ENCODE assay signal across 8 cellular contexts in the genomic region with DNA sequence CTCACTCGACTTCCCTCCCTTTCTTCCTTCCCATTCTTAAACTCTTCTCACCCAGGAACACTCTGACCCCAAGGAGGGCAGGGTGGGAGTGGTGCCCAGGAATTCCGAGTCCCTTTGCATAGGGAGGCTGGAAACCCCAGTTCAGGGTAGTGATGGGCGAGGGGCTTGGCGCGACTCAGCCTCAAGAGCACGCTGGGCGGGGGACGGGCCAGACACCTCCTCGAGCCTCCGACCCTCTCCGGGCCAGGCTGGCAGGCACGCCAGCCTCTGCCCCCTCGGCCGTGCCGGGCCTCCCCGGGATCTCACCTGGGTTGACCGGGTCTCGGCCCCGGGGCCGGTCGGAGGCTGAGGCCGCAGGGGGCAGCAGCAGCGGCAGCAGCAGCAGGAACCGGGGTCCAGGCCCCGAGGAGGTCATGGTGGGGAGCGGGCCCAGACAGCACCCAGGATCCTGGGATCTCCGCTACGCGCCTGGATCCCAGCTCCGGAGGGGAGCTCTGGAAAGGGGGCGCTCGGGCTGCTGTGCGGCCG. TPM values are rescaled to one million over a fixed set of nuclear protein-coding genes. Genes with fewer than 3 reads are reported as not detected.
A peak's percentile ranks its signal among the peaks of the same experiment; 100 is the strongest.
DNase-seq lines count a peak whose midpoint lies in the region; ATAC-seq and TF ChIP-seq lines count a peak whose summit lies in the region.

No MANE protein-coding gene starts in this region.

- H3K27ac ChIP-seq in heart right ventricle = peak overlapping the region; percentile 49 to 99 (median 94)

- no peak for TF ChIP-seq CTCF in heart right ventricle (IDR thresholded peaks at IDR 0.05)

- intact Hi-C loops in heart right ventricle (cut with DNase I) = loop anchor here in 6 of 10 donors (1.0 to 2.0 kb wide), 2 partner anchors 27 to 28 kb away; a partner anchor contains a TSS
- intact Hi-C loops in cardiac septum (cut with DNase I) = loop anchor here (5.0 kb wide), 1 partner anchor 35 kb away; no protein-coding TSS in a partner anchor

- H3K4me3 Mint-ChIP-seq in stimulated activated naive CD8-positive, alpha-beta T cell treated with anti-CD3 and anti-CD28 coated beads, Interleukin-15, Interleukin-2, amounts not matched to agents 100 ng/mL and 50 ng/mL, for 24 hours = peak overlapping the region; percentile 96

- peaks cover 0 to 48% (median 40%) of the 10 kb centered on the region in 9 donors for H3K4me1 ChIP-seq in heart right ventricle

- no peaks in the 10 kb centered on the region for H3K9me3 ChIP-seq in heart right ventricle

- no peaks in the 10 kb centered on the region for H3K27me3 Mint-ChIP-seq in stimulated activated naive CD8-positive, alpha-beta T cell treated with anti-CD3 and anti-CD28 coated beads, Interleukin-15, Interleukin-2, amounts not matched to agents 100 ng/mL and 50 ng/mL, for 24 hours

- peaks cover 38% of the 10 kb centered on the region for H3K4me1 Mint-ChIP-seq in stimulated activated naive CD8-positive, alpha-beta T cell treated with anti-CD3 and anti-CD28 coated beads, Interleukin-15, Interleukin-2, amounts not matched to agents 100 ng/mL and 50 ng/mL, for 24 hours (ENCODE audit: low read depth)

- H3K36me3 ChIP-seq in heart right ventricle = peaks cover 0 to 50% (median 4%) of the 10 kb centered on the region in 9 donors

- H3K27ac Mint-ChIP-seq in activated naive CD4-positive, alpha-beta T cell treated with anti-CD3 and anti-CD28 coated beads, Interleukin-2, amount 50 U/mL, for 72 hours = peak overlapping the region; percentile 89 to 93
- peak overlapping the region; percentile 72 for H3K27ac Mint-ChIP-seq in stimulated activated naive CD8-positive, alpha-beta T cell treated with anti-CD3 and anti-CD28 coated beads, Interleukin-15, Interleukin-2, amounts not matched to agents 100 ng/mL and 50 ng/mL, for 24 hours

- H3K36me3 Mint-ChIP-seq in activated naive CD4-positive, alpha-beta T cell treated with anti-CD3 and anti-CD28 coated beads, Interleukin-2, amount 50 U/mL, for 72 hours = peaks cover 16 to 18% of the 10 kb centered on the region in 2 donors
- peaks cover 14% of the 10 kb centered on the region for H3K36me3 Mint-ChIP-seq in stimulated activated naive CD8-positive, alpha-beta T cell treated with anti-CD3 and anti-CD28 coated beads, Interleukin-15, Interleukin-2, amounts not matched to agents 100 ng/mL and 50 ng/mL, for 24 hours (ENCODE audit: low read depth)

- no peaks in the 10 kb centered on the region for H3K27me3 ChIP-seq in heart right ventricle

- H3K9me3 Mint-ChIP-seq in activated naive CD4-positive, alpha-beta T cell treated with anti-CD3 and anti-CD28 coated beads, Interleukin-2, amount 50 U/mL, for 72 hours = no peaks in the 10 kb centered on the region
- no peaks in the 10 kb centered on the region for H3K9me3 Mint-ChIP-seq in stimulated activated naive CD8-positive, alpha-beta T cell treated with anti-CD3 and anti-CD28 coated beads, Interleukin-15, Interleukin-2, amounts not matched to agents 100 ng/mL and 50 ng/mL, for 24 hours

- DNase-seq in heart right ventricle = no peak
- DNase-seq in cardiac septum (ENCODE audit: low spot score) = no peak
- peak; percentile 21 to 55 for DNase-seq in activated naive CD4-positive, alpha-beta T cell treated with anti-CD3 and anti-CD28 coated beads, Interleukin-2, amount 50 U/mL, for 72 hours (ENCODE audit: low spot score in 2 of 2)
- peak; percentile 58 for DNase-seq in iPS-NIHi11 (ENCODE audit: low spot score)
- no peak for DNase-seq in GM19238 (ENCODE audit: insufficient read length, low spot score)
- DNase-seq in inferior parietal cortex (ENCODE audit: extremely low spot score) = no peak

- ATAC-seq in heart right ventricle (peak in 5 of 8 donors; percentile 0 to 28 (median 3)), HG03196 (IDR thresholded peaks at IDR 0.05; ENCODE audit: unreplicated experiment) (peak; percentile 15)
- ATAC-seq in activated naive CD4-positive, alpha-beta T cell treated with anti-CD3 and anti-CD28 coated beads, Interleukin-2, amount 50 U/mL, for 72 hours = peak in 1 of 2 donors; percentile 11

- H3K4me3 ChIP-seq in heart right ventricle = peak overlapping the region; percentile 60 to 98 (median 88)

- WGBS in heart right ventricle, 2 donors = 1% methylated on average over 34 of the region's 34 CpGs

RNA-seq across cellular contexts. Expression of a gene that starts 0.5 kb away (rescaled TPM):
- total RNA-seq in heart right ventricle (10 to 100 TPM; 27.1 to 56.4 (median 36.0) TPM), cardiac septum (43.9 TPM)
- 10 to 100 TPM; 35.4 to 61.2 TPM for polyA plus RNA-seq in heart right ventricle
- 10 to 100 TPM; 44.7 to 53.5 TPM for total RNA-seq in activated naive CD4-positive, alpha-beta T cell treated with anti-CD3 and anti-CD28 coated beads, Interleukin-2, amount 50 U/mL, for 72 hours

RNA-seq across cellular contexts. Expression of a gene that starts 1.0 kb away (rescaled TPM):
- total RNA-seq in heart right ventricle (10 to 100 TPM; 45.4 to 59.3 (median 49.8) TPM), cardiac septum (50.1 TPM)
- 100 to 1,000 TPM in 1 of 2 donors, 10 to 100 TPM in 1; 99.2 to 194 TPM for polyA plus RNA-seq in heart right ventricle
- 10 to 100 TPM; 49.9 to 50.3 TPM for total RNA-seq in activated naive CD4-positive, alpha-beta T cell treated with anti-CD3 and anti-CD28 coated beads, Interleukin-2, amount 50 U/mL, for 72 hours

RNA-seq across cellular contexts. Expression of a gene that starts 16.1 kb away (rescaled TPM):
- not detected for total RNA-seq in heart right ventricle
- polyA plus RNA-seq in heart right ventricle = not detected
- not detected for total RNA-seq in cardiac septum
- not detected for total RNA-seq in activated naive CD4-positive, alpha-beta T cell treated with anti-CD3 and anti-CD28 coated beads, Interleukin-2, amount 50 U/mL, for 72 hours

RNA-seq across cellular contexts. Expression of a gene that starts 20.7 kb away (rescaled TPM):
- total RNA-seq in heart right ventricle (1 to 10 TPM; 1.2 to 3.3 (median 1.7) TPM), cardiac septum (2.6 TPM)
- 1 to 10 TPM; 3.8 to 5.4 TPM for polyA plus RNA-seq in heart right ventricle
- 10 to 100 TPM; 17.3 to 26.1 TPM for total RNA-seq in activated naive CD4-positive, alpha-beta T cell treated with anti-CD3 and anti-CD28 coated beads, Interleukin-2, amount 50 U/mL, for 72 hours

RNA-seq across cellular contexts. Expression of a gene that starts 28.0 kb away (rescaled TPM):
- 100 to 1,000 TPM; 251 to 350 (median 292) TPM for total RNA-seq in heart right ventricle
- 100 to 1,000 TPM; 147 to 439 TPM for polyA plus RNA-seq in heart right ventricle
- 284 TPM for total RNA-seq in cardiac septum
- 10 to 100 TPM; 70.0 to 74.8 TPM for total RNA-seq in activated naive CD4-positive, alpha-beta T cell treated with anti-CD3 and anti-CD28 coated beads, Interleukin-2, amount 50 U/mL, for 72 hours

Comparison
In these comparisons a context has a peak if more than half of its experiments do, and no peak if none do; other contexts are left out.
1. DNase-seq: peak in activated naive CD4-positive, alpha-beta T cell treated with anti-CD3 and anti-CD28 coated beads, Interleukin-2, amount 50 U/mL, for 72 hours (2 of 2) and iPS-NIHi11 (single experiment); none in heart right ventricle (0 of 2), cardiac septum (single experiment), GM19238 (single experiment) and inferior parietal cortex (single experiment).